Comparison of ENCODE assay signal across 8 cellular contexts in genomic region chr10:28775773-28776172, GRCh38.
"Had no signal": no experiment of that assay in that cellular context is flagged by ENCODE, and none has a peak within 500 bp of the region (broad histone marks: within the 10 kb centered on the region; RNA-seq: fewer than 3 reads in every experiment).

No MANE protein-coding gene starts in this region.

- H3K27ac Mint-ChIP-seq: IgD-negative memory B cell had no signal

- H3K9ac ChIP-seq: GM23248 had no signal

- H3K4me1 Mint-ChIP-seq: IgD-negative memory B cell had no signal

- H2AFZ ChIP-seq: GM23248 had no signal

- H3K27ac ChIP-seq: GM23248 had no signal

- DNase-seq: GM23248, GOT3, H7, KG1 had no signal

- H3K4me1 ChIP-seq: HAP-1 had no signal

- H3K4me3 Mint-ChIP-seq: IgD-negative memory B cell had no signal

- H3K36me3 Mint-ChIP-seq: IgD-negative memory B cell had no signal

- H3K36me3 ChIP-seq: HAP-1 had no signal

- ATAC-seq: HCT116 had no signal

- H3K4me3 ChIP-seq: GM23248, HAP-1 had no signal

- H3K9me3 ChIP-seq: HAP-1 had no signal

- FAIRE-seq: HTR-8/SVneo had no signal
